1 cellular context compared by ENCODE assay signal in the genomic region with DNA sequence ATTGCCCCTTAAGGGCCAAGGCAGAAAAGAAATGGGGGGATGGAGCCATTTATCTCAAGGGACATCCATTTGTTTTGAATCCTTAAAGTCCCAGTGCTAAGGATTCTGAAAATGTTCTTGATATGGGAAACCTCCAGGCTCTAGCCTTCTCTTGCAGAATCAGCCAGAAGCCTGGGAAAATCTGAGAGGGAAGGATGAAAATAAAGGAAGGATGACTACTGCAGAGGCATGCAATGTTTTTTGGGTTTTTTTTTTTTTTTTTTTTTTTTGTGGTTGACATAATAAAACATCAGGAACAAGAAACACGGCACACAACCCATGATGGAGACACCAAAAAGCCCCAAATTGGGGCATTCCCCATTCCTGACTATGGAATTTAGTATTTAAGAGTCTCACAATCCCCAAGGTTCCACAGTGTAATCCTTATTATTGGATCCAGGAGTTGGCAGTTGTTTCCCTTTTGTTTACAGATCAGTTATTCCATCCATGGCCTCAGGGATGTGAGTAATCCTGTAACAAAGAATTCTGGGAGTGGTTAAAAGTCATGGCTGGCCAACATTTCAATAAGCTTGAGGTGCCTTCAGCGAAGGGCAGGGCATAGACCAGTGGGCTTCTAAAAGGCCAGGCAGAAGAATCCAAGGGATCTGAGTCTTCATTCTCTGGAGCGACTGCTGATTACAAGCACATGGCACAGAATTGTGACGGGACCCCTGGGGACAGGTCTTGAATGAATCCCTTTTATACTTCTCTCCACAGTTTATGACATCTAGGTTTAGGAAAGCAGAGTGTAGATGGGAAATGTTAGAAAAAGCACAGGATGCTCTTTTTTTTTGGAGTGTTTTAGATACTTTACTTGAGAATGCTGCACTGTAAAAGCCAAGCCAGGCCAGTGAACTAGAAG.
TF ChIP-seq lines count a peak whose summit lies in the region.

No MANE protein-coding gene starts in this region.

TF ChIP-seq in HEK293, 187 proteins besides CTCF, POLR2A, EP300 and RAD21 (continued from another document):
- TF ChIP-seq, protein P1, sequence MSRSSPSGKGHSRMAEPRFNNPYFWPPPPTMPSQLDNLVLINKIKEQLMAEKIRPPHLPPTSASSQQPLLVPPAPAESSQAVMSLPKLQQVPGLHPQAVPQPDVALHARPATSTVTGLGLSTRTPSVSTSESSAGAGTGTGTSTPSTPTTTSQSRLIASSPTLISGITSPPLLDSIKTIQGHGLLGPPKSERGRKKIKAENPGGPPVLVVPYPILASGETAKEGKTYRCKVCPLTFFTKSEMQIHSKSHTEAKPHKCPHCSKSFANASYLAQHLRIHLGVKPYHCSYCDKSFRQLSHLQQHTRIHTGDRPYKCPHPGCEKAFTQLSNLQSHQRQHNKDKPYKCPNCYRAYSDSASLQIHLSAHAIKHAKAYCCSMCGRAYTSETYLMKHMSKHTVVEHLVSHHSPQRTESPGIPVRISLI (tag by site-specific recombination; IDR thresholded peaks at IDR 0.05) = 0 out of 2 replicates have a peak, but pooled peaks have one; percentile 23
- TF ChIP-seq, protein P2, sequence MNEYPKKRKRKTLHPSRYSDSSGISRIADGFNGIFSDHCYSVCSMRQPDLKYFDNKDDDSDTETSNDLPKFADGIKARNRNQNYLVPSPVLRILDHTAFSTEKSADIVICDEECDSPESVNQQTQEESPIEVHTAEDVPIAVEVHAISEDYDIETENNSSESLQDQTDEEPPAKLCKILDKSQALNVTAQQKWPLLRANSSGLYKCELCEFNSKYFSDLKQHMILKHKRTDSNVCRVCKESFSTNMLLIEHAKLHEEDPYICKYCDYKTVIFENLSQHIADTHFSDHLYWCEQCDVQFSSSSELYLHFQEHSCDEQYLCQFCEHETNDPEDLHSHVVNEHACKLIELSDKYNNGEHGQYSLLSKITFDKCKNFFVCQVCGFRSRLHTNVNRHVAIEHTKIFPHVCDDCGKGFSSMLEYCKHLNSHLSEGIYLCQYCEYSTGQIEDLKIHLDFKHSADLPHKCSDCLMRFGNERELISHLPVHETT (tag by site-specific recombination; IDR thresholded peaks at IDR 0.05) = no peak
- TF ChIP-seq, protein P3, sequence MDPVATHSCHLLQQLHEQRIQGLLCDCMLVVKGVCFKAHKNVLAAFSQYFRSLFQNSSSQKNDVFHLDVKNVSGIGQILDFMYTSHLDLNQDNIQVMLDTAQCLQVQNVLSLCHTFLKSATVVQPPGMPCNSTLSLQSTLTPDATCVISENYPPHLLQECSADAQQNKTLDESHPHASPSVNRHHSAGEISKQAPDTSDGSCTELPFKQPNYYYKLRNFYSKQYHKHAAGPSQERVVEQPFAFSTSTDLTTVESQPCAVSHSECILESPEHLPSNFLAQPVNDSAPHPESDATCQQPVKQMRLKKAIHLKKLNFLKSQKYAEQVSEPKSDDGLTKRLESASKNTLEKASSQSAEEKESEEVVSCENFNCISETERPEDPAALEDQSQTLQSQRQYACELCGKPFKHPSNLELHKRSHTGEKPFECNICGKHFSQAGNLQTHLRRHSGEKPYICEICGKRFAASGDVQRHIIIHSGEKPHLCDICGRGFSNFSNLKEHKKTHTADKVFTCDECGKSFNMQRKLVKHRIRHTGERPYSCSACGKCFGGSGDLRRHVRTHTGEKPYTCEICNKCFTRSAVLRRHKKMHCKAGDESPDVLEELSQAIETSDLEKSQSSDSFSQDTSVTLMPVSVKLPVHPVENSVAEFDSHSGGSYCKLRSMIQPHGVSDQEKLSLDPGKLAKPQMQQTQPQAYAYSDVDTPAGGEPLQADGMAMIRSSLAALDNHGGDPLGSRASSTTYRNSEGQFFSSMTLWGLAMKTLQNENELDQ (tag by site-specific recombination; IDR thresholded peaks at IDR 0.05; ENCODE audit: low read depth) = no peak
- TF ChIP-seq, protein P4, sequence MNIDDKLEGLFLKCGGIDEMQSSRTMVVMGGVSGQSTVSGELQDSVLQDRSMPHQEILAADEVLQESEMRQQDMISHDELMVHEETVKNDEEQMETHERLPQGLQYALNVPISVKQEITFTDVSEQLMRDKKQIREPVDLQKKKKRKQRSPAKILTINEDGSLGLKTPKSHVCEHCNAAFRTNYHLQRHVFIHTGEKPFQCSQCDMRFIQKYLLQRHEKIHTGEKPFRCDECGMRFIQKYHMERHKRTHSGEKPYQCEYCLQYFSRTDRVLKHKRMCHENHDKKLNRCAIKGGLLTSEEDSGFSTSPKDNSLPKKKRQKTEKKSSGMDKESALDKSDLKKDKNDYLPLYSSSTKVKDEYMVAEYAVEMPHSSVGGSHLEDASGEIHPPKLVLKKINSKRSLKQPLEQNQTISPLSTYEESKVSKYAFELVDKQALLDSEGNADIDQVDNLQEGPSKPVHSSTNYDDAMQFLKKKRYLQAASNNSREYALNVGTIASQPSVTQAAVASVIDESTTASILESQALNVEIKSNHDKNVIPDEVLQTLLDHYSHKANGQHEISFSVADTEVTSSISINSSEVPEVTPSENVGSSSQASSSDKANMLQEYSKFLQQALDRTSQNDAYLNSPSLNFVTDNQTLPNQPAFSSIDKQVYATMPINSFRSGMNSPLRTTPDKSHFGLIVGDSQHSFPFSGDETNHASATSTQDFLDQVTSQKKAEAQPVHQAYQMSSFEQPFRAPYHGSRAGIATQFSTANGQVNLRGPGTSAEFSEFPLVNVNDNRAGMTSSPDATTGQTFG (tag by site-specific recombination; IDR thresholded peaks at IDR 0.05; ENCODE audit: borderline replicate concordance) = no peak
